8 cellular contexts compared by ENCODE assay signal in genomic region chr20:16821211-16822089, GRCh38.
A peak's percentile ranks its signal among the peaks of the same experiment; 100 is the strongest.
DNase-seq lines count a peak whose midpoint lies in the region; ATAC-seq and TF ChIP-seq lines count a peak whose summit lies in the region.

No MANE protein-coding gene starts in this region.

- H3K4me1 ChIP-seq in thoracic aorta (ENCODE audit: control insufficient read depth in 1 of 2, low read depth in 2 of 2): no peaks in the 10 kb centered on the region

- no peak overlapping the region for H3K4me3 ChIP-seq in thoracic aorta

- no peaks in the 10 kb centered on the region for H3K36me3 Mint-ChIP-seq in activated T-helper 2 cell treated with anti-CD3 and anti-CD28 coated beads, Interferon-gamma antibody, Interleukin-2, Interleukin-4, amounts not matched to agents 10 μg/mL and 5 μg/mL and 100 μg/mL, durations not matched to agents 14 hours and 24 hours and 36 hours (ENCODE audit: low read depth)

- intact Hi-C loops in activated T-helper 2 cell treated with anti-CD3 and anti-CD28 coated beads, Interferon-gamma antibody, Interleukin-2, Interleukin-4, amounts not matched to agents 10 μg/mL and 5 μg/mL and 100 μg/mL, durations not matched to agents 14 hours and 24 hours and 36 hours (cut with micrococcal nuclease): loop anchor here (1.0 to 5.0 kb wide), 2 partner anchors 17 to 1114 kb away; no protein-coding TSS in a partner anchor

- H3K4me1 Mint-ChIP-seq in activated T-helper 2 cell treated with anti-CD3 and anti-CD28 coated beads, Interferon-gamma antibody, Interleukin-2, Interleukin-4, amounts not matched to agents 10 μg/mL and 5 μg/mL and 100 μg/mL, durations not matched to agents 14 hours and 24 hours and 36 hours (ENCODE audit: low read depth): peaks cover 1% of the 10 kb centered on the region

- peak; percentile 39 for TF ChIP-seq CTCF in thoracic aorta (IDR thresholded peaks at IDR 0.05)

- peaks cover 6% of the 10 kb centered on the region for H3K27me3 Mint-ChIP-seq in activated T-helper 2 cell treated with anti-CD3 and anti-CD28 coated beads, Interferon-gamma antibody, Interleukin-2, Interleukin-4, amounts not matched to agents 10 μg/mL and 5 μg/mL and 100 μg/mL, durations not matched to agents 14 hours and 24 hours and 36 hours (ENCODE audit: low read depth)

- ATAC-seq in HG02938 (IDR thresholded peaks at IDR 0.05; ENCODE audit: unreplicated experiment) (peak; percentile 85), thoracic aorta (ENCODE audit: insufficient number of reproducible peaks, low FRiP score, low read depth) (no peak)

- no peak overlapping the region for H3K27ac ChIP-seq in thoracic aorta

- in situ Hi-C loops in G401 (cut with HindIII; ENCODE audit: low sequenced_read_pairs): no loop called here

- no peaks in the 10 kb centered on the region for H3K36me3 ChIP-seq in thoracic aorta

- no peak overlapping the region for H3K4me3 Mint-ChIP-seq in activated T-helper 2 cell treated with anti-CD3 and anti-CD28 coated beads, Interferon-gamma antibody, Interleukin-2, Interleukin-4, amounts not matched to agents 10 μg/mL and 5 μg/mL and 100 μg/mL, durations not matched to agents 14 hours and 24 hours and 36 hours (ENCODE audit: low read depth)

- no peaks in the 10 kb centered on the region for H3K27me3 ChIP-seq in thoracic aorta (replicated peaks; ENCODE audit: insufficient read depth)

- H3K9me3 ChIP-seq in thoracic aorta: no peaks in the 10 kb centered on the region

- DNase-seq in A172 (ENCODE audit: low spot score) (peak; percentile 34), G401 (ENCODE audit: low spot score) (peak; percentile 17), NCI-H345 (lab: John Stamatoyannopoulos, UW) (peak; percentile 54), inferior parietal cortex (ENCODE audit: extremely low spot score) (peak; percentile 17), thoracic aorta (ENCODE audit: low spot score) (no peak)
- peak; percentile 10 for DNase-seq in activated T-helper 2 cell treated with anti-CD3 and anti-CD28 coated beads, Interferon-gamma antibody, Interleukin-2, Interleukin-4, amounts not matched to agents 10 μg/mL and 5 μg/mL and 100 μg/mL, durations not matched to agents 14 hours and 24 hours and 36 hours (ENCODE audit: low spot score)
- no peak for DNase-seq in activated CD4-positive, CD25-positive, alpha-beta regulatory T cell (lab: John Stamatoyannopoulos, UW)

- no peaks in the 10 kb centered on the region for H3K9me3 Mint-ChIP-seq in activated T-helper 2 cell treated with anti-CD3 and anti-CD28 coated beads, Interferon-gamma antibody, Interleukin-2, Interleukin-4, amounts not matched to agents 10 μg/mL and 5 μg/mL and 100 μg/mL, durations not matched to agents 14 hours and 24 hours and 36 hours

- H3K27ac Mint-ChIP-seq in activated T-helper 2 cell treated with anti-CD3 and anti-CD28 coated beads, Interferon-gamma antibody, Interleukin-2, Interleukin-4, amounts not matched to agents 10 μg/mL and 5 μg/mL and 100 μg/mL, durations not matched to agents 14 hours and 24 hours and 36 hours: no peak overlapping the region

Comparison
In these comparisons a context has a peak if more than half of its experiments do, and no peak if none do; other contexts are left out.
1. DNase-seq: peak in A172 (single experiment), G401 (single experiment), NCI-H345 (single experiment), activated T-helper 2 cell treated with anti-CD3 and anti-CD28 coated beads, Interferon-gamma antibody, Interleukin-2, Interleukin-4, amounts not matched to agents 10 μg/mL and 5 μg/mL and 100 μg/mL, durations not matched to agents 14 hours and 24 hours and 36 hours (single experiment) and inferior parietal cortex (single experiment); none in thoracic aorta (single experiment) and activated CD4-positive, CD25-positive, alpha-beta regulatory T cell (0 of 4).